ENCODE assay signal across 8 cellular contexts in genomic region chr1:150621497-150622113, GRCh38. TPM values are rescaled to one million over a fixed set of nuclear protein-coding genes. Genes with fewer than 3 reads are reported as not detected.
A peak's percentile ranks its signal among the peaks of the same experiment; 100 is the strongest.
DNase-seq lines count a peak whose midpoint lies in the region; ATAC-seq and TF ChIP-seq lines count a peak whose summit lies in the region.

No MANE protein-coding gene starts in this region.

- TF ChIP-seq POLR2A in breast epithelium (IDR thresholded peaks at IDR 0.05): no peak

- H3K9me3 ChIP-seq in T-helper 17 cell (ENCODE audit: control insufficient read depth, low read length, poor library complexity, severe bottlenecking): no peaks in the 10 kb centered on the region
- H3K9me3 ChIP-seq in breast epithelium: no peaks in the 10 kb centered on the region
- H3K9me3 ChIP-seq in left lung: no peaks in the 10 kb centered on the region

- peak; percentile 57 to 79 (median 59) for TF ChIP-seq CTCF in breast epithelium (IDR thresholded peaks at IDR 0.05)
- peak; percentile 69 to 74 for TF ChIP-seq CTCF in left lung (IDR thresholded peaks at IDR 0.05)

- H3K27ac ChIP-seq in breast epithelium (peak overlapping the region; percentile 74 to 81), left lung (peak overlapping the region; percentile 62 to 63)

- no peak overlapping the region for H3K4me3 ChIP-seq in breast epithelium
- H3K4me3 ChIP-seq in left lung: no peak overlapping the region

- no peaks in the 10 kb centered on the region for H3K27me3 Mint-ChIP-seq in T-helper 17 cell

- H3K4me1 Mint-ChIP-seq in T-helper 17 cell: peaks cover 45% of the 10 kb centered on the region

- H3K36me3 ChIP-seq in breast epithelium (no peaks in the 10 kb centered on the region), left lung (peaks cover 0 to 84% of the 10 kb centered on the region in 2 donors)

- DNase-seq in CD1c-positive myeloid dendritic cell (ENCODE audit: extremely low spot score): peak; percentile 81
- DNase-seq in HEK293T (ENCODE audit: extremely low spot score): peak; percentile 54
- DNase-seq in T-helper 17 cell: peak in 2 of 3 donors; percentile 35 to 42
- no peak for DNase-seq in breast epithelium (ENCODE audit: low spot score in 2 of 2)
- peak in 1 of 2 donors; percentile 45 for DNase-seq in left lung
- peak; percentile 47 for DNase-seq in stimulated activated CD8-positive, alpha-beta memory T cell treated with anti-CD3 and anti-CD28 coated beads, Interleukin-15, amount 100 ng/mL, for 1 hour (ENCODE audit: low read depth)
- DNase-seq in NCI-H2029 treated with DMSO at 0.1 percent for 48 hours (lab: John Stamatoyannopoulos, UW): no peak

- CTCF ChIA-PET in HEK293T (lab: Yijun Ruan, JAX): interaction anchor here (0.5 to 1.3 kb wide), 7 partner anchors 12 to 367 kb away, joined by 3 to 5 read pairs (median 4); no protein-coding TSS in a partner anchor

- H3K36me3 Mint-ChIP-seq in T-helper 17 cell (ENCODE audit: low read depth): peaks cover 7% of the 10 kb centered on the region

- intact Hi-C loops in breast epithelium (cut with DNase I; ENCODE audit: low total_unique reads): no loop called here
- intact Hi-C loops in left lung (cut with DNase I): loop anchor here in 1 of 2 donors (5.0 kb wide), 1 partner anchor 59 kb away; no protein-coding TSS in a partner anchor

- H3K4me3 Mint-ChIP-seq in T-helper 17 cell: peak overlapping the region; percentile 52

- POLR2A ChIA-PET in HEK293T (lab: Yijun Ruan, JAX): interaction anchor here (1.3 to 9.1 kb wide), 2 partner anchors 42 to 60 kb away, joined by 3 to 53 read pairs; partner anchors contain the start of gene MCL1

- H3K4me1 ChIP-seq in breast epithelium (peaks cover 0 to 20% of the 10 kb centered on the region in 2 donors), left lung (peaks cover 30 to 82% of the 10 kb centered on the region in 2 donors)

- H3K27me3 ChIP-seq in breast epithelium (no peaks in the 10 kb centered on the region), left lung (no peaks in the 10 kb centered on the region)

- H3K27ac Mint-ChIP-seq in T-helper 17 cell: peak overlapping the region; percentile 94

- ATAC-seq in T-helper 17 cell (peak; percentile 73), left lung (peak; percentile 51), GM21786 (IDR thresholded peaks at IDR 0.05; ENCODE audit: unreplicated experiment) (no peak)

TF ChIP-seq in HEK293T, 16 proteins besides CTCF, POLR2A, EP300 and RAD21:
- TF ChIP-seq SP1 (IDR thresholded peaks at IDR 0.05): no peak
- TF ChIP-seq CTBP1 (IDR thresholded peaks at IDR 0.05; ENCODE audit: borderline replicate concordance): no peak
- TF ChIP-seq FOXA1 (IDR thresholded peaks at IDR 0.05): no peak
- TF ChIP-seq ARNT (IDR thresholded peaks at IDR 0.05): no peak
- no peak for TF ChIP-seq ELF4 (IDR thresholded peaks at IDR 0.05)
- no peak for TF ChIP-seq L3MBTL2 (conservative IDR thresholded peaks at IDR 0.05)
- TF ChIP-seq LEF1 (IDR thresholded peaks at IDR 0.05; ENCODE audit: borderline replicate concordance): no peak
- TF ChIP-seq, protein P1, sequence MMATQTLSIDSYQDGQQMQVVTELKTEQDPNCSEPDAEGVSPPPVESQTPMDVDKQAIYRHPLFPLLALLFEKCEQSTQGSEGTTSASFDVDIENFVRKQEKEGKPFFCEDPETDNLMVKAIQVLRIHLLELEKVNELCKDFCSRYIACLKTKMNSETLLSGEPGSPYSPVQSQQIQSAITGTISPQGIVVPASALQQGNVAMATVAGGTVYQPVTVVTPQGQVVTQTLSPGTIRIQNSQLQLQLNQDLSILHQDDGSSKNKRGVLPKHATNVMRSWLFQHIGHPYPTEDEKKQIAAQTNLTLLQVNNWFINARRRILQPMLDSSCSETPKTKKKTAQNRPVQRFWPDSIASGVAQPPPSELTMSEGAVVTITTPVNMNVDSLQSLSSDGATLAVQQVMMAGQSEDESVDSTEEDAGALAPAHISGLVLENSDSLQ (IDR thresholded peaks at IDR 0.05): 0 out of 2 replicates have a peak, but pooled peaks have one; percentile 23

RNA-seq across cellular contexts. Expression of gene ENSA, which starts 7.8 kb away (rescaled TPM):
- total RNA-seq in T-helper 17 cell (100 to 1,000 TPM; 152 to 173 TPM), breast epithelium (100 to 1,000 TPM; 187 to 273 (median 194) TPM), left lung (100 to 1,000 TPM; 181 to 199 TPM)

RNA-seq across cellular contexts. Expression of gene MCL1, which starts 42.2 kb away (rescaled TPM):
- 1,000 to 10,000 TPM in 1 of 2 donors, 100 to 1,000 TPM in 1; 776 to 1,091 TPM for total RNA-seq in T-helper 17 cell
- total RNA-seq in breast epithelium: 100 to 1,000 TPM; 257 to 535 (median 333) TPM
- 100 to 1,000 TPM; 266 to 280 TPM for total RNA-seq in left lung

Comparison
In these comparisons a context has a peak if more than half of its experiments do, and no peak if none do; other contexts are left out.
1. DNase-seq: peak in CD1c-positive myeloid dendritic cell (single experiment), HEK293T (single experiment), T-helper 17 cell (2 of 3) and stimulated activated CD8-positive, alpha-beta memory T cell treated with anti-CD3 and anti-CD28 coated beads, Interleukin-15, amount 100 ng/mL, for 1 hour (single experiment); none in breast epithelium (0 of 2) and NCI-H2029 treated with DMSO at 0.1 percent for 48 hours (single experiment).